Comparison of ENCODE assay signal across 11 cellular contexts in genomic region chr5:154059583-154059982, GRCh38.
"Had no signal": no experiment of that assay in that cellular context is flagged by ENCODE, and none has a peak within 500 bp of the region (broad histone marks: within the 10 kb centered on the region; RNA-seq: fewer than 3 reads in every experiment).

No MANE protein-coding gene starts in this region.

- H3K4me3 ChIP-seq: colonic mucosa, gastrocnemius medialis, tibial nerve, vagina had no signal

- H3K27me3 ChIP-seq: colonic mucosa, gastrocnemius medialis, tibial nerve, vagina had no signal

- H3K9me3 ChIP-seq: colonic mucosa, gastrocnemius medialis, tibial nerve, vagina had no signal

- H3K4me1 ChIP-seq: colonic mucosa, vagina had no signal

- H3K27ac ChIP-seq: colonic mucosa, epithelial cell of prostate, gastrocnemius medialis, parathyroid adenoma, tibial nerve, vagina had no signal

- DNase-seq: activated CD4-positive, alpha-beta T cell treated with anti-CD3 and anti-CD28 coated beads, Interleukin-2, amount 50 U/mL, for 1 hour; activated naive CD4-positive, alpha-beta T cell; activated T-cell treated with anti-CD3 and anti-CD28 coated beads, Interleukin-2, amount 50 U/mL, for 72 hours; colonic mucosa; effector CD4-positive, alpha-beta T cell; gastrocnemius medialis; stimulated activated naive B cell treated with anti-CD40 and anti-IgM and Interleukin-4, amounts not matched to agents 10 μg/mL and 1 μg/mL and 100 μg/mL, for 72 hours had no signal

- H3K36me3 ChIP-seq: colonic mucosa, vagina had no signal

- H3K27ac Mint-ChIP-seq: activated T-cell treated with anti-CD3 and anti-CD28 coated beads, Interleukin-2, amount 50 U/mL, for 72 hours; stimulated activated naive B cell treated with anti-CD40 and anti-IgM and Interleukin-4, amounts not matched to agents 10 μg/mL and 1 μg/mL and 100 μg/mL, for 72 hours had no signal

- H3K4me3 Mint-ChIP-seq: activated T-cell treated with anti-CD3 and anti-CD28 coated beads, Interleukin-2, amount 50 U/mL, for 72 hours had no signal

- H3K9ac ChIP-seq: parathyroid adenoma had no signal

- H3K9me3 Mint-ChIP-seq: activated T-cell treated with anti-CD3 and anti-CD28 coated beads, Interleukin-2, amount 50 U/mL, for 72 hours; stimulated activated naive B cell treated with anti-CD40 and anti-IgM and Interleukin-4, amounts not matched to agents 10 μg/mL and 1 μg/mL and 100 μg/mL, for 72 hours had no signal

- H3K27me3 Mint-ChIP-seq: stimulated activated naive B cell treated with anti-CD40 and anti-IgM and Interleukin-4, amounts not matched to agents 10 μg/mL and 1 μg/mL and 100 μg/mL, for 72 hours had no signal

- H2AFZ ChIP-seq: parathyroid adenoma had no signal

- ATAC-seq: activated T-cell treated with anti-CD3 and anti-CD28 coated beads, Interleukin-2, amount 50 U/mL, for 72 hours; gastrocnemius medialis had no signal
